23 cellular contexts compared by ENCODE assay signal in genomic region chr6:125966569-125966968, GRCh38.
"Had no signal": no experiment of that assay in that cellular context is flagged by ENCODE, and none has a peak within 500 bp of the region (broad histone marks: within the 10 kb centered on the region; RNA-seq: fewer than 3 reads in every experiment).

No MANE protein-coding gene starts in this region.

- H3K36me3 ChIP-seq: tibial artery had no signal

- H3K27ac Mint-ChIP-seq: activated naive CD8-positive, alpha-beta T cell treated with anti-CD3 and anti-CD28 coated beads, Interleukin-2, amount 10 ng/mL, durations not matched to agents 7 days and 5 days; natural killer cell; progenitor cell of endocrine pancreas had no signal

- H3K9me3 ChIP-seq: gastroesophageal sphincter, spleen, tibial artery had no signal

- H3K27me3 Mint-ChIP-seq: activated naive CD8-positive, alpha-beta T cell treated with anti-CD3 and anti-CD28 coated beads, Interleukin-2, amount 10 ng/mL, durations not matched to agents 7 days and 5 days; progenitor cell of endocrine pancreas had no signal

- H3K4me3 Mint-ChIP-seq: activated naive CD8-positive, alpha-beta T cell treated with anti-CD3 and anti-CD28 coated beads, Interleukin-2, amount 10 ng/mL, durations not matched to agents 7 days and 5 days; activated T-cell treated with anti-CD3 and anti-CD28 coated beads, Interleukin-2, amount 50 U/mL, for 4 hours; natural killer cell had no signal

- ATAC-seq: activated T-cell treated with anti-CD3 and anti-CD28 coated beads, Interleukin-2, amount 50 U/mL, for 4 hours; gastroesophageal sphincter; left ventricle myocardium superior; natural killer cell had no signal

- DNase-seq: activated CD4-positive, alpha-beta T cell treated with anti-CD3 and anti-CD28 coated beads, Interleukin-2, amount 50 U/mL, for 4 hours; activated CD8-positive, alpha-beta memory T cell treated with anti-CD3 and anti-CD28 coated beads, Interleukin-2, amount 50 U/mL, for 48 hours; activated naive CD4-positive, alpha-beta T cell treated with Interleukin-2 at 50 U/mL for 16 hours; activated naive CD8-positive, alpha-beta T cell treated with anti-CD3 and anti-CD28 coated beads, Interleukin-2, amount 10 ng/mL, durations not matched to agents 7 days and 5 days; activated T-cell treated with anti-CD3 and anti-CD28 coated beads, Interleukin-2, amount 50 U/mL, for 4 hours; amniotic stem cell; cerebellar nuclear complex; cortex of kidney; head of caudate nucleus; hypothalamus; left ventricle myocardium superior; mammary epithelial cell; midbrain; natural killer cell; retina; spleen; stimulated activated CD4-positive, alpha-beta T cell treated with anti-CD3 and anti-CD28 coated beads, Interleukin-4, amount 100 ng/mL, for 24 hours; stimulated activated naive CD4-positive, alpha-beta T cell treated with Interleukin-2 at 50 U/mL for 16 hours; T-helper 9 cell; tibial artery had no signal

- H3K27me3 ChIP-seq: gastroesophageal sphincter, spleen, tibial artery had no signal

- H3K4me3 ChIP-seq: gastroesophageal sphincter, spleen, tibial artery had no signal

- H3K27ac ChIP-seq: epithelial cell of prostate, gastroesophageal sphincter, spleen, tibial artery had no signal
